Comparison of ENCODE assay signal across 9 cellular contexts in genomic region chr11:47257518-47258316, GRCh38.
DNase-seq lines count a peak whose midpoint lies in the region; ATAC-seq lines count a peak whose summit lies in the region.
"Had no signal": no experiment of that assay in that cellular context is flagged by ENCODE, and none has a peak within 500 bp of the region (broad histone marks: within the 10 kb centered on the region; RNA-seq: fewer than 3 reads in every experiment).

Gene NR1H3, plus strand, starts transcription at chr11:47257996. Its CDS starts 1,221 bp downstream, at chr11:47259217.

- DNase-seq in DMS 273 (lab: John Stamatoyannopoulos, UW; ENCODE audit: unreplicated experiment) (peak; percentile 59), DMS 273 treated with DMSO at 0.1 percent for 48 hours (lab: John Stamatoyannopoulos, UW) (no peak), NT2/D1 (ENCODE audit: low read depth, low spot score) (no peak), left kidney (ENCODE audit: low read depth, low spot score) (peak; percentile 88), OCI-M2 (lab: John Stamatoyannopoulos, UW; ENCODE audit: unreplicated experiment) (no peak)

- H3K4me3 ChIP-seq in NT2/D1 (ENCODE audit: insufficient read length, low read depth) (peak within 1 kb of the TSS; percentile 29), stomach smooth muscle (ENCODE audit: low read length in 2 of 2) (peak within 1 kb of the TSS; percentile 52 to 66)

- H3K27me3 ChIP-seq in NT2/D1 (ENCODE audit: insufficient read depth, insufficient read length) (no peaks in the 10 kb centered on the region), stomach smooth muscle (ENCODE audit: control insufficient read depth in 1 of 2, insufficient read depth in 2 of 2, low read length in 2 of 2) (no peaks in the 10 kb centered on the region)

- H3K4me1 ChIP-seq in NT2/D1 (ENCODE audit: insufficient read depth, insufficient read length) (peaks cover 24% of the 10 kb centered on the region), stomach smooth muscle (ENCODE audit: control insufficient read depth, insufficient read depth, low read length) (peaks cover 40% of the 10 kb centered on the region)

- no peaks in the 10 kb centered on the region for H3K9me3 ChIP-seq in NT2/D1 (ENCODE audit: insufficient read depth, low read length)
- no peaks in the 10 kb centered on the region for H3K9me3 ChIP-seq in stomach smooth muscle (ENCODE audit: control insufficient read depth in 2 of 2, low read length in 2 of 2)

- no peak for ATAC-seq in HG03442 (IDR thresholded peaks at IDR 0.05; ENCODE audit: unreplicated experiment)

- peak within 1 kb of the TSS; percentile 20 for H3K27ac ChIP-seq in cingulate gyrus (ENCODE audit: low read depth, low read length)
- peak within 1 kb of the TSS; percentile 60 for H3K27ac ChIP-seq in stomach smooth muscle (ENCODE audit: low read length)
- H3K27ac ChIP-seq: 22Rv1 had no signal

- H3K36me3 ChIP-seq in NT2/D1 (ENCODE audit: insufficient read depth, insufficient read length, low read length) (peaks cover 37% of the 10 kb centered on the region), stomach smooth muscle (ENCODE audit: control insufficient read depth in 2 of 2, insufficient read depth in 2 of 2, low read length in 2 of 2) (no peaks in the 10 kb centered on the region)

- H3K9ac ChIP-seq in NT2/D1 (ENCODE audit: insufficient read length, low read depth) (peak within 1 kb of the TSS; percentile 78), stomach smooth muscle (ENCODE audit: low read length in 2 of 2) (peak within 1 kb of the TSS; percentile 52 to 68)

Comparison
In these comparisons a context has a peak if more than half of its experiments do, and no peak if none do; other contexts are left out.
1. DNase-seq: peak in DMS 273 (single experiment) and left kidney (single experiment); none in DMS 273 treated with DMSO at 0.1 percent for 48 hours (single experiment), NT2/D1 (single experiment) and OCI-M2 (single experiment).